ENCODE assay signal across 1 cellular context in genomic region chr22:20865331-20865730, GRCh38.
TF ChIP-seq lines count a peak whose summit lies in the region.

No MANE protein-coding gene starts in this region.

TF ChIP-seq in IMR-90, 13 proteins besides CTCF, POLR2A, EP300 and RAD21:
- no peak for TF ChIP-seq CHD1 (IDR thresholded peaks at IDR 0.05; ENCODE audit: low read depth, low read length)
- TF ChIP-seq RFX5 (IDR thresholded peaks at IDR 0.05; ENCODE audit: low read depth, low read length), result no peak
- no peak for TF ChIP-seq MXI1 (IDR thresholded peaks at IDR 0.05; ENCODE audit: borderline replicate concordance, low read depth, low read length)
- no peak for TF ChIP-seq MAZ (IDR thresholded peaks at IDR 0.05; ENCODE audit: borderline replicate concordance, low read depth, low read length)
- TF ChIP-seq MAFK (IDR thresholded peaks at IDR 0.05; ENCODE audit: low read depth, low read length), result no peak
- TF ChIP-seq BHLHE40 (IDR thresholded peaks at IDR 0.05; ENCODE audit: low read depth, low read length), result no peak
- TF ChIP-seq NFE2L2 (IDR thresholded peaks at IDR 0.05; ENCODE audit: low read depth, low read length), result no peak
- TF ChIP-seq SMC3 (IDR thresholded peaks at IDR 0.05; ENCODE audit: low read depth, low read length), result no peak
- no peak for TF ChIP-seq ELK1 (IDR thresholded peaks at IDR 0.05; ENCODE audit: borderline replicate concordance, low read depth, low read length)
